In genomic region chr2:168455692-168456525, GRCh38 we compare ENCODE assay signal across 8 cellular contexts. TPM values are rescaled to one million over a fixed set of nuclear protein-coding genes. Genes with fewer than 3 reads are reported as not detected.
DNase-seq lines count a peak whose midpoint lies in the region; ATAC-seq and TF ChIP-seq lines count a peak whose summit lies in the region.

CERS6 (plus strand) TSS chr2:168456272; CDS start chr2:168456449, 177 bp downstream.

- no peaks in the 10 kb centered on the region for H3K9me3 ChIP-seq in liver (ENCODE audit: control insufficient read depth in 4 of 4, low read length in 3 of 4)

- peak; percentile 93 for ATAC-seq in HG03159 (IDR thresholded peaks at IDR 0.05; ENCODE audit: unreplicated experiment)

- no peaks in the 10 kb centered on the region for H3K36me3 ChIP-seq in liver (ENCODE audit: control insufficient read depth in 4 of 4, insufficient read depth in 3 of 4, low read depth in 1 of 4, low read length in 3 of 4)

- in situ Hi-C loops in GM18951 (cut with MboI; ENCODE audit: low sequenced_read_pairs, unreplicated experiment): no loop called here

- WGBS in liver: under 1% methylated on average over 70 of the region's 70 CpGs

- peak; percentile 93 for TF ChIP-seq POLR2A in GM18951 (IDR thresholded peaks at IDR 0.05; ENCODE audit: extremely low read depth, insufficient read depth, insufficient read length)

- H3K9ac ChIP-seq in liver (ENCODE audit: low read depth in 1 of 2, low read length in 2 of 2): peak within 1 kb of the TSS; percentile 47 to 71

- DNase-seq in AG20443 (ENCODE audit: low spot score) (peak; percentile 99), NCI-H446 (lab: John Stamatoyannopoulos, UW) (peak; percentile 53 to 94), dermis blood vessel endothelial cell (peak; percentile 97)
- DNase-seq in activated CD4-positive, alpha-beta T cell treated with anti-CD3 and anti-CD28 coated beads, Interleukin-2, amount 50 U/mL, for 1 hour: peak; percentile 67
- peak; percentile 82 to 84 for DNase-seq in stimulated activated CD4-positive, alpha-beta T cell treated with anti-CD3 and anti-CD28 coated beads, Interleukin-2, amount 100 ng/mL, for 48 hours

- H3K27ac ChIP-seq in liver (ENCODE audit: low read depth in 1 of 2, low read length in 2 of 2): peak within 1 kb of the TSS; percentile 70 to 81

- H3K4me1 ChIP-seq in liver (ENCODE audit: control insufficient read depth in 4 of 4, insufficient read depth in 4 of 4, low read length in 3 of 4): peaks cover 0 to 25% (median 14%) of the 10 kb centered on the region in 4 donors

- no peak for TF ChIP-seq CTCF in liver (IDR thresholded peaks at IDR 0.05; ENCODE audit: low read depth, low read length, missing input control)

- no peaks in the 10 kb centered on the region for H3K27me3 ChIP-seq in liver (ENCODE audit: control insufficient read depth in 4 of 4, insufficient read depth in 4 of 4, low read length in 3 of 4)

- H3K4me3 ChIP-seq in liver (ENCODE audit: low read depth in 1 of 3, low read length in 3 of 3): peak within 1 kb of the TSS; percentile 85 to 94 (median 92)

- TF ChIP-seq RAD21 in liver (IDR thresholded peaks at IDR 0.05): peak in 1 of 2 donors; percentile 49

TF ChIP-seq in liver, 16 proteins besides CTCF, POLR2A, EP300 and RAD21:
- TF ChIP-seq HNF4A (conservative IDR thresholded peaks at IDR 0.05) (no peak), RXRA (IDR thresholded peaks at IDR 0.05) (no peak), FOXA2 (IDR thresholded peaks at IDR 0.05) (no peak), MAX (IDR thresholded peaks at IDR 0.05) (no peak), NR2F2 (IDR thresholded peaks at IDR 0.05) (no peak), HNF4G (IDR thresholded peaks at IDR 0.05) (no peak), TAF1 (conservative IDR thresholded peaks at IDR 0.05) (peak; percentile 39), REST (IDR thresholded peaks at IDR 0.05) (no peak), SP1 (IDR thresholded peaks at IDR 0.05) (peak; percentile 51), GABPA (IDR thresholded peaks at IDR 0.05 in 1 of 2, conservative IDR thresholded peaks at IDR 0.05 in 1 of 2) (no peak), ATF3 (IDR thresholded peaks at IDR 0.05) (no peak), FOXA1 (IDR thresholded peaks at IDR 0.05) (no peak), JUND (IDR thresholded peaks at IDR 0.05) (no peak), EGR1 (IDR thresholded peaks at IDR 0.05; ENCODE audit: low read depth in 2 of 2) (peak; percentile 93 to 98), YY1 (IDR thresholded peaks at IDR 0.05) (no peak), ZBTB33 (IDR thresholded peaks at IDR 0.05) (no peak)

RNA-seq across cellular contexts. Expression of gene CERS6, which starts in this region (rescaled TPM):
- total RNA-seq in dermis blood vessel endothelial cell: 25.7 and 39.1 TPM in 2 replicates
- total RNA-seq in liver: 10 to 100 TPM; 13.5 to 20.4 TPM
- 1 to 10 TPM; 4.2 to 6.8 TPM for polyA plus RNA-seq in liver

Comparison
In these comparisons a context has a peak if more than half of its experiments do, and no peak if none do; other contexts are left out.
1. Peak in every context shown above with its lines: DNase-seq, ATAC-seq, H3K4me3 ChIP-seq and H3K27ac ChIP-seq.